Comparison of ENCODE assay signal across 1 cellular context in the genomic region with DNA sequence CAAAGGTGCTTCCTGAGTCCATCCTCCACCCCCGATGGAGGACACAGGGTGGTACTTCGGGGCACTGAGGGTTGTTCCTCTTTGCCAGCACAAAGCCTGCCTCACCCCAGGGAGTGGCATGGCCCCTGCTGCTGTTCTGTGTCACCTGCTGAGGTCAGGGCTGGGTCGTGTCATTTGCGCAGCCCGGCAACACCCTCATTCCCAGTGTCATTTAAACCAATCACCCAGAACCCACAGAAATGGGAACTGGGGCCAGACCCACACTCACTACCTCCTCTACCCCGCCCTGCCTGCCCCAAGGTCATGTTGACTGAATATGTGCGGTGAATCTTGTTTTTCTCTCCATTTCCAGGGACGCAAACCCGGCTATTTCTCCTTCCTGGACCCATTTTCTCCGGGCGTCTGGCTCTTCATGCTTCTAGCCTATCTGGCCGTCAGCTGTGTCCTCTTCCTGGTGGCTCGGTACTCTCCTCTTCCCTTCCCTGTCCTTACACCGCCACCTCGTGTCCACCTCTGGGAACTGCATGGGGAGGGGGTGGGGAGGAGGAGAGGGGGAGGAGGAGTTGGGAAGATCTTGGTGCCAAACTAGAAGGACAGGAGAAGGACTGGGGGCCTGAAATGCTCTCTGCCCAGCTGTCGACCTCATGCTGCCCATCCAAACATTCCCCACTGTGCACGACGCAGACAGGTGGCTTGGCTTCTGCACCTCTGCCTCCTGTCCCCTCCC.
A peak's percentile ranks its signal among the peaks of the same experiment; 100 is the strongest.
TF ChIP-seq lines count a peak whose summit lies in the region.

No MANE protein-coding gene starts in this region.

TF ChIP-seq in HepG2, 621 proteins besides CTCF, POLR2A, EP300 and RAD21 (continued from another document):
- TF ChIP-seq RERE (CRISPR knock-in tag; IDR thresholded peaks at IDR 0.05; ENCODE audit: low read depth) = no peak
- TF ChIP-seq SMC3 (IDR thresholded peaks at IDR 0.05; ENCODE audit: low read length) = peak; percentile 79
- no peak for TF ChIP-seq ZNF251 (CRISPR knock-in tag; IDR thresholded peaks at IDR 0.05)
- TF ChIP-seq TBP (CRISPR knock-in tag; IDR thresholded peaks at IDR 0.05) = no peak
- no peak for TF ChIP-seq KAT7 (CRISPR knock-in tag; IDR thresholded peaks at IDR 0.05; ENCODE audit: borderline replicate concordance)
- TF ChIP-seq PAWR (CRISPR knock-in tag; IDR thresholded peaks at IDR 0.05; ENCODE audit: borderline replicate concordance) = no peak
- TF ChIP-seq NFRKB (IDR thresholded peaks at IDR 0.05) = no peak
- TF ChIP-seq ZSCAN21 (CRISPR knock-in tag; IDR thresholded peaks at IDR 0.05; ENCODE audit: borderline replicate concordance) = no peak
- 0 out of 2 replicates have a peak, but pooled peaks have one; percentile 32 for TF ChIP-seq ZNF556 (CRISPR knock-in tag; IDR thresholded peaks at IDR 0.05; ENCODE audit: borderline replicate concordance)
- no peak for TF ChIP-seq STAT5B (CRISPR knock-in tag; IDR thresholded peaks at IDR 0.05)
- no peak for TF ChIP-seq NR3C1 (CRISPR knock-in tag; IDR thresholded peaks at IDR 0.05)
- TF ChIP-seq, protein P1, sequence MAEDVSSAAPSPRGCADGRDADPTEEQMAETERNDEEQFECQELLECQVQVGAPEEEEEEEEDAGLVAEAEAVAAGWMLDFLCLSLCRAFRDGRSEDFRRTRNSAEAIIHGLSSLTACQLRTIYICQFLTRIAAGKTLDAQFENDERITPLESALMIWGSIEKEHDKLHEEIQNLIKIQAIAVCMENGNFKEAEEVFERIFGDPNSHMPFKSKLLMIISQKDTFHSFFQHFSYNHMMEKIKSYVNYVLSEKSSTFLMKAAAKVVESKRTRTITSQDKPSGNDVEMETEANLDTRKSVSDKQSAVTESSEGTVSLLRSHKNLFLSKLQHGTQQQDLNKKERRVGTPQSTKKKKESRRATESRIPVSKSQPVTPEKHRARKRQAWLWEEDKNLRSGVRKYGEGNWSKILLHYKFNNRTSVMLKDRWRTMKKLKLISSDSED (CRISPR knock-in tag; IDR thresholded peaks at IDR 0.05) = no peak
- TF ChIP-seq, protein P2, sequence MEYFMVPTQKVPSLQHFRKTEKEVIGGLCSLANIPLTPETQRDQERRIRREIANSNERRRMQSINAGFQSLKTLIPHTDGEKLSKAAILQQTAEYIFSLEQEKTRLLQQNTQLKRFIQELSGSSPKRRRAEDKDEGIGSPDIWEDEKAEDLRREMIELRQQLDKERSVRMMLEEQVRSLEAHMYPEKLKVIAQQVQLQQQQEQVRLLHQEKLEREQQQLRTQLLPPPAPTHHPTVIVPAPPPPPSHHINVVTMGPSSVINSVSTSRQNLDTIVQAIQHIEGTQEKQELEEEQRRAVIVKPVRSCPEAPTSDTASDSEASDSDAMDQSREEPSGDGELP (IDR thresholded peaks at IDR 0.05; ENCODE audit: borderline replicate concordance, low read depth) = peak; percentile 66; the same call in 1 of the 2 replicates
- TF ChIP-seq, protein P3, sequence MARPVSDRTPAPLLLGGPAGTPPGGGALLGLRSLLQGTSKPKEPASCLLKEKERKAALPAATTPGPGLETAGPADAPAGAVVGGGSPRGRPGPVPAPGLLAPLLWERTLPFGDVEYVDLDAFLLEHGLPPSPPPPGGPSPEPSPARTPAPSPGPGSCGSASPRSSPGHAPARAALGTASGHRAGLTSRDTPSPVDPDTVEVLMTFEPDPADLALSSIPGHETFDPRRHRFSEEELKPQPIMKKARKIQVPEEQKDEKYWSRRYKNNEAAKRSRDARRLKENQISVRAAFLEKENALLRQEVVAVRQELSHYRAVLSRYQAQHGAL (CRISPR knock-in tag; IDR thresholded peaks at IDR 0.05; ENCODE audit: not compliant biosample characterization) = no peak
- no peak for TF ChIP-seq ZIK1 (CRISPR knock-in tag; IDR thresholded peaks at IDR 0.05; ENCODE audit: borderline replicate concordance, low read depth)
- TF ChIP-seq STAG1 (CRISPR knock-in tag; IDR thresholded peaks at IDR 0.05) = peak; percentile 75
- TF ChIP-seq ELF3 (CRISPR knock-in tag; IDR thresholded peaks at IDR 0.05) = 0 out of 2 replicates have a peak, but pooled peaks have one; percentile 35
- TF ChIP-seq FOXO4 (CRISPR knock-in tag; conservative IDR thresholded peaks at IDR 0.05) = no peak
- no peak for TF ChIP-seq ATF5 (CRISPR knock-in tag; IDR thresholded peaks at IDR 0.05; ENCODE audit: low read depth)
- TF ChIP-seq SETDB1 (CRISPR knock-in tag; IDR thresholded peaks at IDR 0.05; ENCODE audit: borderline replicate concordance) = no peak
- TF ChIP-seq, protein P4, sequence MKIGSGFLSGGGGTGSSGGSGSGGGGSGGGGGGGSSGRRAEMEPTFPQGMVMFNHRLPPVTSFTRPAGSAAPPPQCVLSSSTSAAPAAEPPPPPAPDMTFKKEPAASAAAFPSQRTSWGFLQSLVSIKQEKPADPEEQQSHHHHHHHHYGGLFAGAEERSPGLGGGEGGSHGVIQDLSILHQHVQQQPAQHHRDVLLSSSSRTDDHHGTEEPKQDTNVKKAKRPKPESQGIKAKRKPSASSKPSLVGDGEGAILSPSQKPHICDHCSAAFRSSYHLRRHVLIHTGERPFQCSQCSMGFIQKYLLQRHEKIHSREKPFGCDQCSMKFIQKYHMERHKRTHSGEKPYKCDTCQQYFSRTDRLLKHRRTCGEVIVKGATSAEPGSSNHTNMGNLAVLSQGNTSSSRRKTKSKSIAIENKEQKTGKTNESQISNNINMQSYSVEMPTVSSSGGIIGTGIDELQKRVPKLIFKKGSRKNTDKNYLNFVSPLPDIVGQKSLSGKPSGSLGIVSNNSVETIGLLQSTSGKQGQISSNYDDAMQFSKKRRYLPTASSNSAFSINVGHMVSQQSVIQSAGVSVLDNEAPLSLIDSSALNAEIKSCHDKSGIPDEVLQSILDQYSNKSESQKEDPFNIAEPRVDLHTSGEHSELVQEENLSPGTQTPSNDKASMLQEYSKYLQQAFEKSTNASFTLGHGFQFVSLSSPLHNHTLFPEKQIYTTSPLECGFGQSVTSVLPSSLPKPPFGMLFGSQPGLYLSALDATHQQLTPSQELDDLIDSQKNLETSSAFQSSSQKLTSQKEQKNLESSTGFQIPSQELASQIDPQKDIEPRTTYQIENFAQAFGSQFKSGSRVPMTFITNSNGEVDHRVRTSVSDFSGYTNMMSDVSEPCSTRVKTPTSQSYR (CRISPR knock-in tag; IDR thresholded peaks at IDR 0.05; ENCODE audit: borderline replicate concordance) = peak; percentile 10; the same call in 1 of the 2 replicates
- no peak for TF ChIP-seq YEATS4 (CRISPR knock-in tag; IDR thresholded peaks at IDR 0.05; ENCODE audit: borderline replicate concordance)
- no peak for TF ChIP-seq ZNF768 (CRISPR knock-in tag; IDR thresholded peaks at IDR 0.05)
